ENCODE assay signal across 8 cellular contexts in genomic region chr2:87315183-87315902, GRCh38.
A peak's percentile ranks its signal among the peaks of the same experiment; 100 is the strongest.
DNase-seq lines count a peak whose midpoint lies in the region; ATAC-seq and TF ChIP-seq lines count a peak whose summit lies in the region.
"Not testable (repeated sequence)": the region's sequence is repeated elsewhere in the genome, so short reads cannot be mapped to it uniquely, and the experiment has no call there.

No MANE protein-coding gene starts in this region.

- not testable (repeated sequence) for H4K20me1 ChIP-seq in OCI-LY7 (ENCODE audit: insufficient read depth, low read length)

- peak overlapping the region in 1 of 4 donors; percentile 46 for H3K4me3 Mint-ChIP-seq in CD4-positive, CD25-positive, alpha-beta regulatory T cell
- H3K4me3 Mint-ChIP-seq in activated CD8-positive, alpha-beta T cell treated with anti-CD3 and anti-CD28 coated beads, Interleukin-2, amount 10 ng/mL, durations not matched to agents 7 days and 5 days: not testable (repeated sequence)

- not testable (repeated sequence) for H3K27me3 Mint-ChIP-seq in CD4-positive, CD25-positive, alpha-beta regulatory T cell; activated CD8-positive, alpha-beta T cell treated with anti-CD3 and anti-CD28 coated beads, Interleukin-2, amount 10 ng/mL, durations not matched to agents 7 days and 5 days (ENCODE audit: low read depth)

- H3K9me3 Mint-ChIP-seq in CD4-positive, CD25-positive, alpha-beta regulatory T cell; activated CD8-positive, alpha-beta T cell treated with anti-CD3 and anti-CD28 coated beads, Interleukin-2, amount 10 ng/mL, durations not matched to agents 7 days and 5 days (ENCODE audit: insufficient read depth): not testable (repeated sequence)

- peak overlapping the region; percentile 65 for H3K4me3 ChIP-seq in CD4-positive, CD25-positive, alpha-beta regulatory T cell (ENCODE audit: low read depth, low read length)
- H3K4me3 ChIP-seq in OCI-LY7 (ENCODE audit: low read depth, low read length, poor library complexity, severe bottlenecking): not testable (repeated sequence)

- not testable (repeated sequence) for H3K4me1 ChIP-seq in CD4-positive, CD25-positive, alpha-beta regulatory T cell (ENCODE audit: control insufficient read depth, insufficient read depth, low read length, poor library complexity, severe bottlenecking); OCI-LY7 (ENCODE audit: insufficient read depth, low read length, poor library complexity, severe bottlenecking)

- intact Hi-C loops in OCI-LY7 (cut with micrococcal nuclease; ENCODE audit: unreplicated experiment): not testable (repeated sequence)

- not testable (repeated sequence) for H3K9me3 ChIP-seq in CD4-positive, CD25-positive, alpha-beta regulatory T cell (ENCODE audit: control insufficient read depth in 2 of 2, low read length in 2 of 2); OCI-LY7 (ENCODE audit: low read length)

- H3K36me3 ChIP-seq in CD4-positive, CD25-positive, alpha-beta regulatory T cell (ENCODE audit: control insufficient read depth, insufficient read depth, low read length); OCI-LY7 (ENCODE audit: insufficient read depth, low read length): not testable (repeated sequence)

- H3K79me2 ChIP-seq in OCI-LY7 (ENCODE audit: insufficient read depth, low read depth, low read length): not testable (repeated sequence)

- not testable (repeated sequence) for H3K27ac Mint-ChIP-seq in CD4-positive, CD25-positive, alpha-beta regulatory T cell; activated CD8-positive, alpha-beta T cell treated with anti-CD3 and anti-CD28 coated beads, Interleukin-2, amount 10 ng/mL, durations not matched to agents 7 days and 5 days

- POLR2A ChIA-PET in OCI-LY7 (lab: Charles Lee); activated CD8-positive, alpha-beta T cell treated with anti-CD3 and anti-CD28 coated beads, Interleukin-2, amount 10 ng/mL, durations not matched to agents 7 days and 5 days (lab: Charles Lee): not testable (repeated sequence)

- H3K9me2 ChIP-seq in OCI-LY7 (ENCODE audit: insufficient read depth, low read length): not testable (repeated sequence)

- not testable (repeated sequence) for H3K27me3 ChIP-seq in CD4-positive, CD25-positive, alpha-beta regulatory T cell (ENCODE audit: control insufficient read depth, insufficient read depth, low read length)

- DNase-seq in CD4-positive, CD25-positive, alpha-beta regulatory T cell: peak in 1 of 3 donors; percentile 41
- DNase-seq in OCI-LY7 (ENCODE audit: low spot score); activated CD8-positive, alpha-beta T cell treated with anti-CD3 and anti-CD28 coated beads, Interleukin-2, amount 10 ng/mL, durations not matched to agents 7 days and 5 days: not testable (repeated sequence)
- peak; percentile 4 for DNase-seq in dedifferentiated amniotic fluid mesenchymal stem cell (ENCODE audit: extremely low spot score)
- peak in 2 of 3 donors; percentile 15 to 17 for DNase-seq in stimulated activated CD4-positive, alpha-beta T cell treated with anti-CD3 and anti-CD28 coated beads, Interleukin-12 subunit alpha, Interleukin-12 subunit beta, amount 100 ng/mL, for 48 hours (ENCODE audit: low read depth in 2 of 3, low spot score in 1 of 3)

- CTCF ChIA-PET in OCI-LY7 (lab: Charles Lee; ENCODE audit: unreplicated experiment); activated CD8-positive, alpha-beta T cell treated with anti-CD3 and anti-CD28 coated beads, Interleukin-2, amount 10 ng/mL, durations not matched to agents 7 days and 5 days (lab: Charles Lee): not testable (repeated sequence)

- not testable (repeated sequence) for BruUV-seq in OCI-LY7 (replicated peaks; lab: Mats Ljungman, UMichigan)

- peak; percentile 57 to 61 for ATAC-seq in CD4-positive, CD25-positive, alpha-beta regulatory T cell (ENCODE audit: low read depth in 2 of 2)
- ATAC-seq in GM19455 (IDR thresholded peaks at IDR 0.05; ENCODE audit: unreplicated experiment) (peak; percentile 68), HG02678 (IDR thresholded peaks at IDR 0.05; ENCODE audit: unreplicated experiment) (peak; percentile 62), HG03280 (IDR thresholded peaks at IDR 0.05; ENCODE audit: unreplicated experiment) (peak; percentile 64)
- ATAC-seq in activated CD8-positive, alpha-beta T cell treated with anti-CD3 and anti-CD28 coated beads, Interleukin-2, amount 10 ng/mL, durations not matched to agents 7 days and 5 days: peak; percentile 42

- not testable (repeated sequence) for H2AFZ ChIP-seq in OCI-LY7 (ENCODE audit: low read length)

- H3K4me1 Mint-ChIP-seq in CD4-positive, CD25-positive, alpha-beta regulatory T cell; activated CD8-positive, alpha-beta T cell treated with anti-CD3 and anti-CD28 coated beads, Interleukin-2, amount 10 ng/mL, durations not matched to agents 7 days and 5 days (ENCODE audit: low read depth): not testable (repeated sequence)

- not testable (repeated sequence) for TF ChIP-seq CTCF in OCI-LY7 (conservative IDR thresholded peaks at IDR 0.05; ENCODE audit: low read length)

- not testable (repeated sequence) for H3K27ac ChIP-seq in CD4-positive, CD25-positive, alpha-beta regulatory T cell (ENCODE audit: insufficient read depth, low read length, poor library complexity, severe bottlenecking); OCI-LY7 (ENCODE audit: low read depth, low read length, poor library complexity, severe bottlenecking)

- H3K36me3 Mint-ChIP-seq in CD4-positive, CD25-positive, alpha-beta regulatory T cell; activated CD8-positive, alpha-beta T cell treated with anti-CD3 and anti-CD28 coated beads, Interleukin-2, amount 10 ng/mL, durations not matched to agents 7 days and 5 days (ENCODE audit: low read depth): not testable (repeated sequence)

- 0 out of 2 replicates have a peak overlapping the region, but pooled peaks have one; percentile 11 for H3K4me2 ChIP-seq in OCI-LY7 (ENCODE audit: low read length)
